Comparison of ENCODE assay signal across 8 cellular contexts in the genomic region with DNA sequence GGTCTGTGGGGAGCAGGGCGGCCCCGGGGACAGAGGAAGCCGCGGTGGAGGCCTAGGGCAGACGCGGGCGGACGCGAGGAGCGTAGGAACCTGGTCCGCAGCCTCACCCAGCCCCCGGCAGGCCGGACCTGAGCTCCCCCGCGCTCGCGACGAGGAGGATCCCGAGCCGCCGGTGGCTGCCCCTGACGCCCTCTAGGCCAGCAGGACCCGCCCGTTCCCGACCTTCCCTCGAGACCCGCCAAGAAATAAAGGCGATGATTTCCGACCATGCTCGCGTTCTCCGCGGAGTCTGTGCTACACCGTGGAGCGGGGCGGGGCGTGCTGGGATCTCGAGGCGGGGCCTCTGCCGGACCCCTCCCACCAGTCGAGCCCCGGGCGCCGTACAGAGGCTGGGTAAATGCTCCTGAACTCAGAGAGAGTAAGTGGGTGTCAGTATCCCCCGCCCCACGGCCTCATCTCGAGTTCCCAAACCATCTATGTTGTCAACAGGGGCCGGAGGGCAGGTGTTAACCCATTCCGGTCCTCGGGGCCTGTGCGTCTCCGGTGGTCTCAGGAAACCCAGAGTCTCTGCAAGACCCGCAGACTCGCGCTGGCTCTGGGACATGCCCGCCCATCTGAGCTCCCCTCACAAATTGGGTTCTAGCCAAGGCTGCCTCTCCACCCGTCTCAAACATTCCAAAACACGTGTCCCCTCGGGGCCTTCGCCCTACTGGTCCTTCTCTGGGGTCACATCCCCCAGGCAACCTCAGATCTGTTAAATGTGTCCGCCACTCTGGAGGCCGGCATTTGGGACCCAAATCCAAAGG. TPM values are rescaled to one million over a fixed set of nuclear protein-coding genes. Genes with fewer than 3 reads are reported as not detected.
DNase-seq lines count a peak whose midpoint lies in the region; ATAC-seq lines count a peak whose summit lies in the region.

No MANE protein-coding gene starts in this region.

- no peak overlapping the region for H3K4me3 ChIP-seq in endocrine pancreas (ENCODE audit: control insufficient read depth, insufficient read depth, low read length)

- H3K36me3 ChIP-seq in endocrine pancreas (ENCODE audit: control insufficient read depth, insufficient read depth, low read length) = no peaks in the 10 kb centered on the region

- ATAC-seq in HG02970 (IDR thresholded peaks at IDR 0.05; ENCODE audit: low FRiP score, unreplicated experiment) = peak; percentile 66

- H3K9me3 ChIP-seq in endocrine pancreas (ENCODE audit: control insufficient read depth, low read length) = no peaks in the 10 kb centered on the region

- peak overlapping the region; percentile 60 for H3K9ac ChIP-seq in endocrine pancreas (ENCODE audit: control insufficient read depth, insufficient read depth, low read length)

- no peaks in the 10 kb centered on the region for H3K4me1 ChIP-seq in endocrine pancreas (ENCODE audit: control insufficient read depth, insufficient read depth, low read length)

- peak; percentile 66 for DNase-seq in NCI-H1436 (lab: John Stamatoyannopoulos, UW)
- DNase-seq in NCI-H1436 treated with DMSO at 0.1 percent for 48 hours (lab: John Stamatoyannopoulos, UW) = no peak
- DNase-seq in NCI-H345 treated with DMSO at 0.1 percent for 48 hours (lab: John Stamatoyannopoulos, UW; ENCODE audit: unreplicated experiment) = peak; percentile 22
- DNase-seq in activated CD4-positive, alpha-beta T cell treated with anti-CD3 and anti-CD28 coated beads, Interleukin-2, amount 50 U/mL, for 48 hours = peak; percentile 74 to 78
- DNase-seq in myocyte (ENCODE audit: low read depth) = peak; percentile 36
- peak; percentile 61 for DNase-seq in stimulated activated naive CD4-positive, alpha-beta T cell treated with Interleukin-2 at 50 U/mL for 16 hours (lab: John Stamatoyannopoulos, UW)

- no peaks in the 10 kb centered on the region for H3K27me3 ChIP-seq in endocrine pancreas (ENCODE audit: control insufficient read depth, insufficient read depth, low read length)

RNA-seq across cellular contexts. Expression of a gene that starts 13.7 kb away (rescaled TPM):
- total RNA-seq in myocyte = 0.45 and 1.2 TPM in 2 replicates
- polyA plus RNA-seq in myocyte (2012) = 0.83 TPM

RNA-seq across cellular contexts. Expression of a gene that starts 21.9 kb away (rescaled TPM):
- 9.5 and 12.1 TPM in 2 replicates for total RNA-seq in myocyte
- 19.1 TPM for polyA plus RNA-seq in myocyte (2012)
